In the genomic region with DNA sequence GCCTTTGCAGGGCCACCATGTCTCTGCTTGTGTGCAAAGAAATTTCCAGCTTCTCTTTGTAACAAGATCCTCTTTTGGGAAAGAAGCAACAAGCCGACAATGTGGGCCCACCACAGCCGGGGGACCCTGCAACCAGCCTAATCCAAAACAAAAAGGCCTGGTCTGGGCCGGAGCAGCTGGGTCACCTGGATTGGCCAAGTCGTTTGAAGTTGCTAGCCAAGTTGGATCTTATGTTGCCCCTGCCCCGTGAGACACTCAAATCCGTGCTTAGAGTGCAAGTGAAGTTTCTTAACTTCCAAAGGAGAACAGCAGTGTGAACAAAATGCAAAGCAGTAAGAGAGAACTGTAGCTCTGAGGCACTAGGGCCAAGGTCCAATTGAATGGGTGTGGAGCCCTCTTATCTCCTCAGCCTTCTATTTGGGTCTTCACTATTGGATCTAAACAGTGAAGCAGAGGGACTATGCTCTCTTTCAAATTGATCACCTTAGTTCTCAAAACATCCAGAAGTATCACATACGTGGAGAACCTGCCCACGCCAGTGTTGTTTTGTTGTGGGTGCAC, we compare ENCODE assay signal across 23 cellular contexts. TPM values are rescaled to one million over a fixed set of nuclear protein-coding genes. Genes with fewer than 3 reads are reported as not detected.
DNase-seq lines count a peak whose midpoint lies in the region; ATAC-seq and TF ChIP-seq lines count a peak whose summit lies in the region.
"Had no signal": no experiment of that assay in that cellular context is flagged by ENCODE, and none has a peak within 500 bp of the region (broad histone marks: within the 10 kb centered on the region; RNA-seq: fewer than 3 reads in every experiment).

No MANE protein-coding gene starts in this region.

- H3K9ac ChIP-seq in mesendoderm (ENCODE audit: low read length), result no peak overlapping the region

- H3K4me3 ChIP-seq in tibial artery (no peak overlapping the region), mesendoderm (ENCODE audit: low read length) (no peak overlapping the region)
- H3K4me3 ChIP-seq: body of pancreas, left lung, right atrium auricular region had no signal

- intact Hi-C loops in tibial artery (cut with DNase I; ENCODE audit: low total_unique reads), result loop anchor here (10.0 kb wide), 1 partner anchor 47 kb away; no protein-coding TSS in a partner anchor
- intact Hi-C loops in natural killer cell (cut with micrococcal nuclease), result no loop called here

- no peak overlapping the region for H3K4me2 ChIP-seq in mesendoderm (ENCODE audit: low read length)

- ATAC-seq in natural killer cell, result no peak
- ATAC-seq in GM18858 (IDR thresholded peaks at IDR 0.05; ENCODE audit: unreplicated experiment), result no peak
- ATAC-seq: body of pancreas had no signal

- H3K27ac Mint-ChIP-seq in nephron progenitor cell (peak overlapping the region; percentile 87), natural killer cell (no peak overlapping the region)
- H3K27ac Mint-ChIP-seq: CD4-positive, alpha-beta T cell had no signal

- H3K27me3 ChIP-seq in tibial artery (no peaks in the 10 kb centered on the region), mesendoderm (ENCODE audit: insufficient read depth, low read length, poor library complexity) (no peaks in the 10 kb centered on the region)
- H3K27me3 ChIP-seq: body of pancreas, left lung, right atrium auricular region had no signal

- H3K36me3 ChIP-seq in tibial artery, result no peaks in the 10 kb centered on the region
- H3K36me3 ChIP-seq in mesendoderm (ENCODE audit: control insufficient read depth, insufficient read depth, low read length), result no peaks in the 10 kb centered on the region
- H3K36me3 ChIP-seq: left lung, right atrium auricular region, WERI-Rb-1 had no signal

- H3K4me1 Mint-ChIP-seq in nephron progenitor cell (peaks cover 90% of the 10 kb centered on the region), natural killer cell (peaks cover 7 to 30% of the 10 kb centered on the region in 2 donors)

- no peak overlapping the region for H4K8ac ChIP-seq in mesendoderm (ENCODE audit: low read depth, low read length)

- H3K27ac ChIP-seq in tibial artery, result peak overlapping the region; percentile 35 to 63
- H3K27ac ChIP-seq in mesendoderm (ENCODE audit: low read depth, low read length), result no peak overlapping the region
- H3K27ac ChIP-seq: body of pancreas, left lung, right atrium auricular region, WERI-Rb-1 had no signal

- DNase-seq in anterior cingulate cortex (lab: John Stamatoyannopoulos, UW) (peak in 44 of 58 donors; percentile 12 to 97 (median 68)), globus pallidus (ENCODE audit: low spot score) (peak; percentile 54), nephron progenitor cell (no peak), tibial artery (no peak), natural killer cell (no peak), mesendoderm (no peak)
- DNase-seq: activated CD4-positive, alpha-beta T cell treated with anti-CD3 and anti-CD28 coated beads, Interleukin-2, amount 50 U/mL, for 4 hours; activated CD8-positive, alpha-beta memory T cell treated with anti-CD3 and anti-CD28 coated beads, Interleukin-2, amount 50 U/mL, for 48 hours; CD4-positive, alpha-beta T cell; cortex of kidney; DMS 273 treated with DMSO at 0.1 percent for 48 hours; HCEC 1CT; KBM-7; left lung; NCI-H187; NCI-H2227 treated with DMSO at 0.1 percent for 48 hours; stimulated activated CD4-positive, alpha-beta T cell treated with anti-CD3 and anti-CD28 coated beads, Interleukin-15, amount 100 ng/mL, for 24 hours; WERI-Rb-1 had no signal

- H2BK120ac ChIP-seq in mesendoderm (ENCODE audit: low read depth, low read length), result no peak overlapping the region

- peaks cover 17% of the 10 kb centered on the region for H3K79me1 ChIP-seq in mesendoderm (ENCODE audit: low read length)

- no peak overlapping the region for H2AK5ac ChIP-seq in mesendoderm (ENCODE audit: low read length)

- H3K56ac ChIP-seq in mesendoderm (ENCODE audit: low read length), result no peak overlapping the region

- peaks cover 19% of the 10 kb centered on the region for H3K36me3 Mint-ChIP-seq in nephron progenitor cell (ENCODE audit: low read depth)
- no peaks in the 10 kb centered on the region for H3K36me3 Mint-ChIP-seq in natural killer cell

- peak overlapping the region; percentile 41 for H3K4me3 Mint-ChIP-seq in nephron progenitor cell
- H3K4me3 Mint-ChIP-seq in natural killer cell, result no peak overlapping the region
- H3K4me3 Mint-ChIP-seq: CD4-positive, alpha-beta T cell had no signal

- H3K9me3 Mint-ChIP-seq in nephron progenitor cell, result no peaks in the 10 kb centered on the region
- H3K9me3 Mint-ChIP-seq in natural killer cell, result no peaks in the 10 kb centered on the region
- H3K9me3 Mint-ChIP-seq: CD4-positive, alpha-beta T cell had no signal

- H3K4ac ChIP-seq in mesendoderm (ENCODE audit: low read depth, low read length), result no peak overlapping the region

- no peak overlapping the region for H3K23ac ChIP-seq in mesendoderm (ENCODE audit: low read length)

- H3K18ac ChIP-seq in mesendoderm (ENCODE audit: low read length), result no peak overlapping the region

- H4K5ac ChIP-seq in mesendoderm (ENCODE audit: low read length), result no peak overlapping the region

- no CpG with 5 or more reads among the region's 8 CpGs for WGBS in mesendoderm (ENCODE audit: extremely low coverage, insufficient coverage, low lambda C conversion rate)

- no peak overlapping the region for H2BK5ac ChIP-seq in mesendoderm (ENCODE audit: low read length)

- H2BK15ac ChIP-seq in mesendoderm (replicated peaks; ENCODE audit: low read depth), result no peak overlapping the region

- H3K4me1 ChIP-seq in tibial artery (peaks cover 0 to 43% (median 21%) of the 10 kb centered on the region in 4 donors), mesendoderm (ENCODE audit: control insufficient read depth, low read depth, low read length) (peaks cover 4% of the 10 kb centered on the region)

- peaks cover 7% of the 10 kb centered on the region for H3K27me3 Mint-ChIP-seq in nephron progenitor cell (ENCODE audit: low read depth, poor library complexity)
- H3K27me3 Mint-ChIP-seq in natural killer cell (ENCODE audit: low read depth in 2 of 2), result peaks cover 16 to 53% of the 10 kb centered on the region in 2 donors

- TF ChIP-seq CTCF in nephron progenitor cell (IDR thresholded peaks at IDR 0.05), result no peak
- TF ChIP-seq CTCF in tibial artery (IDR thresholded peaks at IDR 0.05), result no peak
- TF ChIP-seq CTCF in natural killer cell (IDR thresholded peaks at IDR 0.05), result no peak

- peaks cover 11% of the 10 kb centered on the region for H3K79me2 ChIP-seq in mesendoderm (ENCODE audit: control insufficient read depth, insufficient read depth, low read length)

- H3K9me3 ChIP-seq in tibial artery, result no peaks in the 10 kb centered on the region
- H3K9me3 ChIP-seq: body of pancreas, left lung, right atrium auricular region had no signal

RNA-seq across cellular contexts. Expression of a gene that starts 49.7 kb away (rescaled TPM):
- not detected for total RNA-seq in natural killer cell
- not detected for polyA plus RNA-seq in mesendoderm (2013, experiment 1 of 2)
- polyA plus RNA-seq in mesendoderm (2013, experiment 2 of 2), result not detected
- total RNA-seq: body of pancreas; CD4-positive, alpha-beta T cell; mononuclear cell; omental fat pad; right atrium auricular region had no signal

Comparison
In these comparisons a context has a peak if more than half of its experiments do, and no peak if none do; other contexts are left out.
1. DNase-seq: peak in anterior cingulate cortex (44 of 58) and globus pallidus (single experiment); none in nephron progenitor cell (single experiment), tibial artery (0 of 2), natural killer cell (single experiment) and mesendoderm (single experiment).